Comparison of ENCODE assay signal across 8 cellular contexts in the genomic region with DNA sequence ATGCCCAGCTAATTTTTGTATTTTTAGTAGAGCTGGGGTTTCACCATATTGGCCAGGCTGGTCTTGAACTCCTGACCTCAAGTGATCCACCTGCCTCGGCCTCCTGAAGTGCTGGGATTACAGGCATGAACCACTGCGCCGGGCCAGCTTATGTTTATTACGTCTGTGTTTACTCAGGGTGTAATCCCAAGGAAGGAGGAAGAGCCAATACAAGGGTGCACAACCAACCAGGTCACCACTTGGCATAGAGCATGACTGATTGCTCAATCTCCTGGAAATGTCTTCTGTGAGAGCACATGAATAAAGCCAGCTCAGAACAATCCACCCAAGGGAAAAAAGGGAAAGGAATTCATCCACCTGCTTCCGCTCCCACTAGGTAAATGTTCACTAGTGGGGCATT. TPM values are rescaled to one million over a fixed set of nuclear protein-coding genes. Genes with fewer than 3 reads are reported as not detected.
A peak's percentile ranks its signal among the peaks of the same experiment; 100 is the strongest.
DNase-seq lines count a peak whose midpoint lies in the region; ATAC-seq and TF ChIP-seq lines count a peak whose summit lies in the region.
"Not testable (repeated sequence)": the region's sequence is repeated elsewhere in the genome, so short reads cannot be mapped to it uniquely, and the experiment has no call there.

No MANE protein-coding gene starts in this region.

- H3K27ac ChIP-seq in stomach, result not testable (repeated sequence)

- H3K9me3 Mint-ChIP-seq in neural crest cell, result not testable (repeated sequence)

- H3K9me3 ChIP-seq in MG63, stomach: not testable (repeated sequence)

- DNase-seq in DMS53 (lab: John Stamatoyannopoulos, UW) (peak; percentile 60), MG63 (peak; percentile 77), SIG-M5 treated with dmso at 0.1 percent for 504 hours (lab: John Stamatoyannopoulos, UW; ENCODE audit: unreplicated experiment) (peak; percentile 10), cardiac fibroblast (ENCODE audit: low read depth in 2 of 2) (peak; percentile 64 to 68), fibroblast of pulmonary artery (ENCODE audit: low read depth) (peak; percentile 68), left lobe of liver (ENCODE audit: low spot score) (peak; percentile 57), stomach (peak; percentile 55)
- DNase-seq in neural crest cell (ENCODE audit: low read depth, low spot score), result not testable (repeated sequence)

- H3K27me3 ChIP-seq in MG63, stomach: not testable (repeated sequence)

- H3K4me1 Mint-ChIP-seq in neural crest cell, result not testable (repeated sequence)

- H3K4me1 ChIP-seq in stomach, result not testable (repeated sequence)

- TF ChIP-seq CTCF in cardiac fibroblast (IDR thresholded peaks at IDR 0.05; ENCODE audit: low read depth, low read length); fibroblast of pulmonary artery (IDR thresholded peaks at IDR 0.05; ENCODE audit: low read length, missing control alignments); neural crest cell (conservative IDR thresholded peaks at IDR 0.05); stomach (IDR thresholded peaks at IDR 0.05): not testable (repeated sequence)

- not testable (repeated sequence) for H3K4me3 ChIP-seq in MG63; cardiac fibroblast (replicated peaks in 1 of 2; ENCODE audit: low read depth in 2 of 2, low read length in 2 of 2); fibroblast of pulmonary artery (replicated peaks; ENCODE audit: low read depth, low read length); stomach

- peak; percentile 96 for ATAC-seq in left lobe of liver

- intact Hi-C loops in stomach (cut with DNase I; ENCODE audit: low total_unique reads), result loop anchor here (10.0 kb wide), 1 partner anchor 136 kb away; no protein-coding TSS in a partner anchor

- not testable (repeated sequence) for H3K4me3 Mint-ChIP-seq in neural crest cell

- peak overlapping the region; percentile 54 for H3K27ac Mint-ChIP-seq in neural crest cell (ENCODE audit: unreplicated experiment)

- not testable (repeated sequence) for TF ChIP-seq POLR2A in stomach (IDR thresholded peaks at IDR 0.05)

- not testable (repeated sequence) for H3K36me3 Mint-ChIP-seq in neural crest cell (ENCODE audit: low read depth)

- 57 to 77% (median 66%) methylated on average over 5 of the region's 5 CpGs for WGBS in stomach, 5 donors

- not testable (repeated sequence) for H3K36me3 ChIP-seq in MG63, stomach

- not testable (repeated sequence) for TF ChIP-seq EP300 in stomach (IDR thresholded peaks at IDR 0.05)

- H3K27me3 Mint-ChIP-seq in neural crest cell (ENCODE audit: low read depth), result not testable (repeated sequence)

RNA-seq across cellular contexts. Expression of a gene that starts 54.7 kb away (rescaled TPM):
- 181 and 241 TPM in 2 replicates for total RNA-seq in MG63 (2014; rRNA removed; shearing (Covaris generic); ENCODE audit: low replicate concordance)
- total RNA-seq in left lobe of liver (26.8 TPM), neural crest cell (304 and 313 TPM in 2 replicates), stomach (100 to 1,000 TPM in 1 of 5 donors, 10 to 100 TPM in 4; 21.6 to 389 (median 67.4) TPM)
- 100 to 1,000 TPM; 117 to 160 (median 129) TPM for polyA plus RNA-seq in stomach
